Comparison of ENCODE assay signal across 20 cellular contexts in the genomic region with DNA sequence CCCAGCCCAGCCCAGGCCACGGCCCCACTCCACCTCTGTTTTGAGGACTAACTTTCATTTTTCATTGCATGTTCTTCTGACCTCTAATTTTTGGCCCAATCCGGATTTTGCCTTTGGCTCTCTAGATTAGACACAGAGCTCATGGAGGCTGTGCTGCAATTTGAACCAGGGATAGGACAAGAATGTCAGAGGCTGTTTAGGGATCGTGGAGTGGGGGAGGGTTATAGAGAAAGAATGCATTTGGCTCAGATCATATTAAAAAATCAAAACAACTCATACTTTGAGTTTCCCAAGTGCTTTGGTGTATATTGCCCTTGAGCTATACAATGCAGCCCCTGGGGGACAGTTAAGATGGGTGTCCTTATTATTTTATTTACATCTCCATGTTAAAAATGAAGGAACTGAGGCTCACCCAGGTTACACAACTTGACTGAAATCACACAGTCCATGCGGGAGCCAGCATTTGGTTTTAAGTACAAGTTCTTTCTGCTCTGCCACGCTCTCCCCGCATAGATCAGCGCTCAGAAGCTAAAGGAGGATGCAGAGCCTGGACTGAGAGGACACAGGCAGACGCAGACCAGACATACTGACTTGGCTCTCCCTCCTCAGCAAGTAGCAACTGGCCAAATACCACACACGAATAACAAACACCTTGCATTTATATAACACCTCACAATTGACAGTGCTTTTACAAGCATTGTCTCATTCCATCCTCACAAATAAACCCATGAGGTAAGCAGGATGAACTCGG.
DNase-seq lines count a peak whose midpoint lies in the region; ATAC-seq and TF ChIP-seq lines count a peak whose summit lies in the region.
"Had no signal": no experiment of that assay in that cellular context is flagged by ENCODE, and none has a peak within 500 bp of the region (broad histone marks: within the 10 kb centered on the region; RNA-seq: fewer than 3 reads in every experiment).

No MANE protein-coding gene starts in this region.

- no peak overlapping the region for H3K27ac ChIP-seq in H9 (ENCODE audit: insufficient read length, low read depth, low read length)
- H3K27ac ChIP-seq in liver (ENCODE audit: low read depth in 1 of 2, low read length in 2 of 2) = no peak overlapping the region
- H3K27ac ChIP-seq in smooth muscle cell (ENCODE audit: low read depth) = no peak overlapping the region
- H3K27ac ChIP-seq: vagina had no signal

- DNase-seq in H9 (no peak), dedifferentiated amniotic fluid mesenchymal stem cell (ENCODE audit: extremely low spot score) (peak; percentile 31), smooth muscle cell (lab: John Stamatoyannopoulos, UW; ENCODE audit: unreplicated experiment) (no peak), NCI-H1417 (lab: John Stamatoyannopoulos, UW) (no peak)
- DNase-seq in stimulated activated naive CD4-positive, alpha-beta T cell (lab: John Stamatoyannopoulos, UW) = no peak
- DNase-seq in central memory CD4-positive, alpha-beta T cell = no peak
- DNase-seq: activated CD4-positive, alpha-beta memory T cell treated with anti-CD3 and anti-CD28 coated beads, Interleukin-2, amount 10 ng/mL, durations not matched to agents 7 days and 5 days; activated naive CD4-positive, alpha-beta T cell treated with anti-CD3 and anti-CD28 coated beads for 36 hours; activated T-cell treated with anti-CD3 and anti-CD28 coated beads, Interleukin-2, amount 50 U/mL, for 1 hour; DMS79; NCI-H1694; NCI-H82; occipital lobe; PC-3; stimulated activated CD4-positive, alpha-beta T cell treated with anti-CD3 and anti-CD28 coated beads, Interleukin-1b, Interleukin-23, amount 100 ng/mL, for 48 hours; stimulated activated naive CD8-positive, alpha-beta T cell treated with anti-CD3 and anti-CD28 coated beads, Interleukin-15, Interleukin-2, amounts not matched to agents 100 U/mL and 50 U/mL, for 24 hours; T-helper 17 cell had no signal

- peak in 1 of 2 donors; percentile 16 for TF ChIP-seq RAD21 in liver (IDR thresholded peaks at IDR 0.05)

- no peak overlapping the region for H3K56ac ChIP-seq in H9 (ENCODE audit: insufficient read length, low read depth, low read length)

- H3K9ac ChIP-seq in H9 (ENCODE audit: extremely low read depth, insufficient read length, low read length) (no peak overlapping the region), liver (ENCODE audit: low read depth in 1 of 2, low read length in 2 of 2) (no peak overlapping the region), smooth muscle cell (ENCODE audit: low read depth) (no peak overlapping the region)

- peak overlapping the region; percentile 87 for H2AFZ ChIP-seq in H9 (ENCODE audit: low read length)
- H2AFZ ChIP-seq in smooth muscle cell (ENCODE audit: low read depth) = peak overlapping the region; percentile 61

- H3K9me3 ChIP-seq in H9 (ENCODE audit: control insufficient read depth, low read depth, low read length) = no peaks in the 10 kb centered on the region
- H3K9me3 ChIP-seq in liver (ENCODE audit: control insufficient read depth in 4 of 4, low read length in 3 of 4) = no peaks in the 10 kb centered on the region
- no peaks in the 10 kb centered on the region for H3K9me3 ChIP-seq in smooth muscle cell (replicated peaks; ENCODE audit: low read depth)
- H3K9me3 ChIP-seq: vagina had no signal

- peak overlapping the region in 1 of 3 experiments; percentile 21; a peak in 2 of 7 replicates for H3K27ac Mint-ChIP-seq in H9
- H3K27ac Mint-ChIP-seq: activated CD4-positive, alpha-beta memory T cell treated with anti-CD3 and anti-CD28 coated beads, Interleukin-2, amount 10 ng/mL, durations not matched to agents 7 days and 5 days; activated naive CD4-positive, alpha-beta T cell treated with anti-CD3 and anti-CD28 coated beads for 36 hours; T-helper 17 cell had no signal

- no peaks in the 10 kb centered on the region for H3K27me3 Mint-ChIP-seq in H9 (ENCODE audit: low read depth)
- H3K27me3 Mint-ChIP-seq: activated CD4-positive, alpha-beta memory T cell treated with anti-CD3 and anti-CD28 coated beads, Interleukin-2, amount 10 ng/mL, durations not matched to agents 7 days and 5 days; T-helper 17 cell had no signal

- H3F3A ChIP-seq in smooth muscle cell (ENCODE audit: low read depth) = peaks cover 9% of the 10 kb centered on the region

- no peak for TF ChIP-seq POLR2A in GM18505 (IDR thresholded peaks at IDR 0.05; ENCODE audit: borderline replicate concordance, extremely low read depth, insufficient read depth, insufficient read length)

- no peak overlapping the region for H2BK120ac ChIP-seq in H9 (ENCODE audit: low read depth, low read length, poor library complexity, severe bottlenecking)

- no peak overlapping the region for H4K8ac ChIP-seq in H9 (replicated peaks; ENCODE audit: insufficient read length, low read depth, low read length)

- no peaks in the 10 kb centered on the region for H3K9me3 Mint-ChIP-seq in H9
- H3K9me3 Mint-ChIP-seq: activated CD4-positive, alpha-beta memory T cell treated with anti-CD3 and anti-CD28 coated beads, Interleukin-2, amount 10 ng/mL, durations not matched to agents 7 days and 5 days; activated naive CD4-positive, alpha-beta T cell treated with anti-CD3 and anti-CD28 coated beads for 36 hours had no signal

- no peak for ATAC-seq in GM18505 (IDR thresholded peaks at IDR 0.05; ENCODE audit: unreplicated experiment)
- ATAC-seq: PC-3; stimulated activated naive CD8-positive, alpha-beta T cell treated with anti-CD3 and anti-CD28 coated beads, Interleukin-15, Interleukin-2, amounts not matched to agents 100 U/mL and 50 U/mL, for 24 hours; T-helper 17 cell had no signal

- H3K79me1 ChIP-seq in H9 (ENCODE audit: insufficient read depth, low read depth, low read length, poor library complexity, severe bottlenecking) = no peaks in the 10 kb centered on the region

- no peak overlapping the region for H3K14ac ChIP-seq in H9 (ENCODE audit: insufficient read depth, low read length)

- H3T11ph ChIP-seq in H9 (ENCODE audit: low read length) = no peak overlapping the region

- no peaks in the 10 kb centered on the region for H3K23me2 ChIP-seq in H9 (ENCODE audit: insufficient read length, low read depth, low read length, poor library complexity, severe bottlenecking)

- H3K36me3 ChIP-seq in liver (ENCODE audit: control insufficient read depth in 4 of 4, insufficient read depth in 3 of 4, low read depth in 1 of 4, low read length in 3 of 4) (no peaks in the 10 kb centered on the region), smooth muscle cell (ENCODE audit: low read depth) (no peaks in the 10 kb centered on the region)
- H3K36me3 ChIP-seq: vagina had no signal

- no peak overlapping the region for H2BK20ac ChIP-seq in H9 (ENCODE audit: low read depth, low read length, poor library complexity, severe bottlenecking)

- H3K18ac ChIP-seq in H9 (ENCODE audit: insufficient read length, low read depth, low read length) = no peak overlapping the region

- no peaks in the 10 kb centered on the region for H3K27me3 ChIP-seq in H9 (ENCODE audit: insufficient read depth, low read length)
- H3K27me3 ChIP-seq in liver (ENCODE audit: control insufficient read depth in 4 of 4, insufficient read depth in 4 of 4, low read length in 3 of 4) = no peaks in the 10 kb centered on the region
- H3K27me3 ChIP-seq in smooth muscle cell (ENCODE audit: low read depth) = no peaks in the 10 kb centered on the region
- H3K27me3 ChIP-seq: vagina had no signal

- TF ChIP-seq CTCF in H9 (conservative IDR thresholded peaks at IDR 0.05) (no peak), liver (IDR thresholded peaks at IDR 0.05; ENCODE audit: low read depth, low read length, missing input control) (no peak), smooth muscle cell (IDR thresholded peaks at IDR 0.05; ENCODE audit: borderline replicate concordance, insufficient read depth, poor library complexity, severe bottlenecking) (no peak)

- no peak overlapping the region for H2AK5ac ChIP-seq in H9 (ENCODE audit: insufficient read length, low read length)

- H3K4ac ChIP-seq in H9 (ENCODE audit: low read depth, low read length) = no peak overlapping the region

- no peak overlapping the region for H4K5ac ChIP-seq in H9 (ENCODE audit: insufficient read length, low read depth, low read length)

- H4K20me1 ChIP-seq in H9 (ENCODE audit: control insufficient read depth, insufficient read depth, insufficient read length) = no peaks in the 10 kb centered on the region
- no peaks in the 10 kb centered on the region for H4K20me1 ChIP-seq in smooth muscle cell (ENCODE audit: low read depth)

- H3K36me3 Mint-ChIP-seq in H9 (ENCODE audit: insufficient read depth in 1 of 3, low read depth in 3 of 3) = no peaks in the 10 kb centered on the region

- no peak overlapping the region for H2BK12ac ChIP-seq in H9 (ENCODE audit: insufficient read length, low read depth, low read length)

- no peak overlapping the region for H3K4me3 ChIP-seq in liver (ENCODE audit: low read depth in 1 of 3, low read length in 3 of 3)
- H3K4me3 ChIP-seq in smooth muscle cell = no peak overlapping the region
- H3K4me3 ChIP-seq: vagina had no signal

- H3K79me2 ChIP-seq in H9 (ENCODE audit: insufficient read depth, low read length) (no peaks in the 10 kb centered on the region), smooth muscle cell (ENCODE audit: low read depth) (peaks cover 3% of the 10 kb centered on the region)

- no peak overlapping the region for H3K23ac ChIP-seq in H9 (ENCODE audit: insufficient read length, low read depth, low read length)

- H2BK5ac ChIP-seq in H9 (ENCODE audit: insufficient read length, low read length) = no peak overlapping the region

- H4K91ac ChIP-seq in H9 (ENCODE audit: insufficient read length, low read depth, low read length) = no peak overlapping the region

- H3K4me1 ChIP-seq in H9 (ENCODE audit: insufficient read depth, low read length) (no peaks in the 10 kb centered on the region; the same call in 1 of the 2 replicates), liver (ENCODE audit: control insufficient read depth in 4 of 4, insufficient read depth in 4 of 4, low read length in 3 of 4) (peaks cover 0 to 6% (median 2%) of the 10 kb centered on the region in 4 donors), smooth muscle cell (ENCODE audit: low read depth) (no peaks in the 10 kb centered on the region)

- H3K4me2 ChIP-seq in H9 (ENCODE audit: insufficient read depth, insufficient read length, low read length) (no peak overlapping the region), smooth muscle cell (no peak overlapping the region)

- peaks cover 8% of the 10 kb centered on the region in 2 experiments for H3K4me1 Mint-ChIP-seq in H9

- H2BK15ac ChIP-seq in H9 (ENCODE audit: low read depth, low read length) = no peak overlapping the region

- no CpG with 5 or more reads among the region's 10 CpGs for WGBS in H9 (ENCODE audit: extremely low coverage, insufficient read length, low lambda C conversion rate)
- WGBS in liver = 85% methylated on average over 10 of the region's 10 CpGs
- 59% methylated on average over 10 of the region's 10 CpGs for WGBS in smooth muscle cell (ENCODE audit: low lambda C conversion rate)

- H3K4me3 Mint-ChIP-seq in H9 = no peak overlapping the region
- H3K4me3 Mint-ChIP-seq: activated CD4-positive, alpha-beta memory T cell treated with anti-CD3 and anti-CD28 coated beads, Interleukin-2, amount 10 ng/mL, durations not matched to agents 7 days and 5 days; activated naive CD4-positive, alpha-beta T cell treated with anti-CD3 and anti-CD28 coated beads for 36 hours; T-helper 17 cell had no signal

TF ChIP-seq in liver, 16 proteins besides CTCF, POLR2A, EP300 and RAD21 (continues in another document):
- no peak for TF ChIP-seq HNF4G (IDR thresholded peaks at IDR 0.05)
- peak; percentile 36 for TF ChIP-seq NR2F2 (IDR thresholded peaks at IDR 0.05)
- TF ChIP-seq EGR1 (IDR thresholded peaks at IDR 0.05; ENCODE audit: low read depth in 2 of 2) = no peak
